Comparison of ENCODE assay signal across 18 cellular contexts in the genomic region with DNA sequence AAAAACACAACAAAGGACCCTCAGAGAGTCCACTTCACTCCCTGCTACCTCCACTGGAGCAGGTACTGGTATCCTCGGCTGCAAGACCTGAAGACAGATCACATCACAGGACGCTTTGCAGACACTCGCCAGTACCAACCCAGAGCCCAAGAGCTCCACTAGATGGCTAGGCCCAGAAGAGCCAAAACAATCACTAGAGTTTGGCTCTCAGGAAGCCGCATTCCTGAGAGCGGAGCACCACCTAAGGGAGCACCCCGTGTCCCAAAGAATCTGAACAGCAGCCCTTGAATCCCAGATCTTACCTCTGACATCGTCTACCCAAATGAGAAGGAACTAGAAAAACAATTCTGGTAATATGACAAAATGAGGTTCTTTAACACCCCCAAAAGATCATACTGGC.
DNase-seq lines count a peak whose midpoint lies in the region; ATAC-seq and TF ChIP-seq lines count a peak whose summit lies in the region.
"Had no signal": no experiment of that assay in that cellular context is flagged by ENCODE, and none has a peak within 500 bp of the region (broad histone marks: within the 10 kb centered on the region; RNA-seq: fewer than 3 reads in every experiment).

No MANE protein-coding gene starts in this region.

- H3K36me3 ChIP-seq in PC-3 (ENCODE audit: low read depth, low read length) (no peaks in the 10 kb centered on the region), thymus (ENCODE audit: control insufficient read depth, insufficient read depth) (no peaks in the 10 kb centered on the region), hepatocyte (replicated peaks; ENCODE audit: insufficient read depth, low read depth) (no peaks in the 10 kb centered on the region)
- H3K36me3 ChIP-seq: BLaER1, MG63 had no signal

- no peak overlapping the region for H3K9ac ChIP-seq in PC-3 (ENCODE audit: low read length)
- H3K9ac ChIP-seq: BLaER1 had no signal

- H3K4me2 ChIP-seq in PC-3 (ENCODE audit: low read length) (no peak overlapping the region), hepatocyte (no peak overlapping the region)
- H3K4me2 ChIP-seq: BLaER1 had no signal

- H4K20me1 ChIP-seq in PC-3 (ENCODE audit: low read length) (no peaks in the 10 kb centered on the region), hepatocyte (ENCODE audit: insufficient read depth, poor library complexity, severe bottlenecking) (no peaks in the 10 kb centered on the region)
- H4K20me1 ChIP-seq: BLaER1 had no signal

- no TSS peak for BruUV-seq in PC-3 (replicated peaks; lab: Mats Ljungman, UMichigan)

- H3K79me2 ChIP-seq in PC-3 (ENCODE audit: low read length), result no peaks in the 10 kb centered on the region
- no peaks in the 10 kb centered on the region for H3K79me2 ChIP-seq in hepatocyte

- H3K4me1 ChIP-seq in PC-3 (ENCODE audit: insufficient read depth, low read length) (peaks cover 11% of the 10 kb centered on the region), thymus (ENCODE audit: control insufficient read depth, insufficient read depth, low read length) (peaks cover 4% of the 10 kb centered on the region), hepatocyte (ENCODE audit: insufficient read depth) (peaks cover 21% of the 10 kb centered on the region)
- H3K4me1 ChIP-seq: BLaER1 had no signal

- peak; percentile 48 for DNase-seq in ELF-1 (ENCODE audit: low read depth, low spot score)
- DNase-seq in PC-3, result no peak
- DNase-seq in left lobe of liver (ENCODE audit: low spot score), result no peak
- DNase-seq in hepatic stellate cell (ENCODE audit: low spot score), result no peak
- DNase-seq in activated gamma-delta T cell treated with Interleukin-2 at 50 U/mL for 16 hours, result no peak
- no peak for DNase-seq in hepatocyte (ENCODE audit: low spot score)
- DNase-seq: CD8-positive, alpha-beta memory T cell; DMS79; HFFc6; Karpas-422; MG63; NCI-H1092 treated with DMSO at 0.1 percent for 48 hours; NCI-H2227 treated with DMSO at 0.1 percent for 48 hours; NCI-H524; SHP77 treated with DMSO at 0.1 percent for 48 hours had no signal

- CTCF ChIA-PET in PC-3 (lab: Charles Lee), result no interaction called here

- 98% methylated on average over 7 of the region's 7 CpGs for whole genome bisulfite sequencing in thymus
- 91% methylated on average over 7 of the region's 7 CpGs for WGBS in hepatocyte (ENCODE audit: low lambda C conversion rate, missing lambda C conversion rate)

- H3K4me3 ChIP-seq in PC-3 (ENCODE audit: low read length), result no peak overlapping the region
- H3K4me3 ChIP-seq in thymus (ENCODE audit: low read length), result no peak overlapping the region
- no peak overlapping the region for H3K4me3 ChIP-seq in hepatocyte
- H3K4me3 ChIP-seq: BLaER1, MG63 had no signal

- H3K27ac ChIP-seq in PC-3 (ENCODE audit: low read length) (no peak overlapping the region), thymus (ENCODE audit: low read depth) (peak overlapping the region; percentile 53), hepatocyte (no peak overlapping the region)
- H3K27ac ChIP-seq: BLaER1 had no signal

- no peak for TF ChIP-seq CTCF in PC-3 (conservative IDR thresholded peaks at IDR 0.05; ENCODE audit: low read depth, low read length)
- TF ChIP-seq CTCF in hepatocyte (IDR thresholded peaks at IDR 0.05; ENCODE audit: poor library complexity), result no peak

- ATAC-seq in PC-3 (peak; percentile 24; the same call in 1 of the 2 replicates), left lobe of liver (peak; percentile 88), HG03280 (IDR thresholded peaks at IDR 0.05; ENCODE audit: unreplicated experiment) (no peak)

- H2AFZ ChIP-seq in PC-3 (ENCODE audit: low read length) (no peak overlapping the region), hepatocyte (no peak overlapping the region)

- H3K9me2 ChIP-seq in PC-3 (replicated peaks; ENCODE audit: low read length) (no peaks in the 10 kb centered on the region), hepatocyte (replicated peaks; ENCODE audit: insufficient read depth) (no peaks in the 10 kb centered on the region)

- H3K9me3 ChIP-seq in PC-3 (ENCODE audit: low read length) (no peaks in the 10 kb centered on the region), thymus (ENCODE audit: control insufficient read depth) (no peaks in the 10 kb centered on the region), hepatocyte (ENCODE audit: low read depth) (no peaks in the 10 kb centered on the region)
- H3K9me3 ChIP-seq: BLaER1, MG63 had no signal

- intact Hi-C loops in PC-3 (cut with micrococcal nuclease), result no loop called here

- POLR2A ChIA-PET in PC-3 (lab: Charles Lee; ENCODE audit: unreplicated experiment), result no interaction called here

- H3K27me3 ChIP-seq in PC-3 (ENCODE audit: low read length) (no peaks in the 10 kb centered on the region), thymus (ENCODE audit: control insufficient read depth, insufficient read depth) (no peaks in the 10 kb centered on the region), hepatocyte (no peaks in the 10 kb centered on the region)
- H3K27me3 ChIP-seq: BLaER1, MG63 had no signal

- H3F3A ChIP-seq in PC-3 (ENCODE audit: low read length, unreplicated experiment), result no peaks in the 10 kb centered on the region
